8 cellular contexts compared by ENCODE assay signal in the genomic region with DNA sequence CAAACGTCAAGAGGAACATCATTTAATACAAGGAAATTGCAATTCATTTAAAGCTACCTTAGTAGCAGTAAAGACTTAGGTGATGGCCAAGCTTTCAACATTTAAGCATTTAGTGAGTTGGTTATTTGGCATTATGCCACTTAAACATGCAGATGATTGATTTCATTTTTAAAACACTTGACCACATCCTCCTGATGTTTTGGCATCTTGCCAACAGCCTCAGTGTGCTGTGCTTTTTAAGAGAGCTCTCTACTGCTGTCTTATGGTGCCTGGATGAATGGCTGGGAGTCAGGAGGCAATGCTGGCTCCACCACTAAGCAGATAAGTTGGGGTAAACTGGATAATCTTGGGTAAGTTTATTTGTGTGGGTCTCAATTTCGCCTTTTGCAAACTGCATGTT.
A peak's percentile ranks its signal among the peaks of the same experiment; 100 is the strongest.
DNase-seq lines count a peak whose midpoint lies in the region; ATAC-seq and FAIRE-seq lines count a peak whose summit lies in the region.

No MANE protein-coding gene starts in this region.

- no peaks in the 10 kb centered on the region for H3K79me2 ChIP-seq in ACC112 (ENCODE audit: control insufficient read depth, insufficient read depth, low read length, unreplicated experiment)

- H3K9me3 Mint-ChIP-seq in activated T-helper 1 cell treated with anti-CD3 and anti-CD28 coated beads, Interleukin-12 subunit alpha, Interleukin-12 subunit beta, Interleukin-2, Interleukin-4 antibody, amounts not matched to agents 30 ng/mL and 10 ng/mL and 1 ng/mL, durations not matched to agents 14 hours and 24 hours and 36 hours = no peaks in the 10 kb centered on the region

- H3K27ac Mint-ChIP-seq in activated T-helper 1 cell treated with anti-CD3 and anti-CD28 coated beads, Interleukin-12 subunit alpha, Interleukin-12 subunit beta, Interleukin-2, Interleukin-4 antibody, amounts not matched to agents 30 ng/mL and 10 ng/mL and 1 ng/mL, durations not matched to agents 14 hours and 24 hours and 36 hours = peak overlapping the region; percentile 74

- H2AFZ ChIP-seq in ACC112 (ENCODE audit: low read length, unreplicated experiment) = no peak overlapping the region

- peak; percentile 73 for FAIRE-seq in RCC 7860 (lab: Jason Lieb, UNC)

- no peaks in the 10 kb centered on the region for H3K36me3 Mint-ChIP-seq in activated T-helper 1 cell treated with anti-CD3 and anti-CD28 coated beads, Interleukin-12 subunit alpha, Interleukin-12 subunit beta, Interleukin-2, Interleukin-4 antibody, amounts not matched to agents 30 ng/mL and 10 ng/mL and 1 ng/mL, durations not matched to agents 14 hours and 24 hours and 36 hours (ENCODE audit: low read depth)

- H3K27me3 ChIP-seq in ACC112 (ENCODE audit: insufficient read depth, low read length) = peaks cover 12% of the 10 kb centered on the region

- DNase-seq in RCC 7860 (ENCODE audit: low spot score) = peak; percentile 77
- DNase-seq in activated T-helper 1 cell treated with anti-CD3 and anti-CD28 coated beads, Interleukin-12 subunit alpha, Interleukin-12 subunit beta, Interleukin-2, Interleukin-4 antibody, amounts not matched to agents 30 ng/mL and 10 ng/mL and 1 ng/mL, durations not matched to agents 14 hours and 24 hours and 36 hours (ENCODE audit: low spot score) = peak; percentile 72
- DNase-seq in hepatic stellate cell (ENCODE audit: low spot score) = peak; percentile 2
- DNase-seq in stimulated activated CD8-positive, alpha-beta memory T cell treated with anti-CD3 and anti-CD28 coated beads, Interleukin-12 subunit alpha, Interleukin-12 subunit beta, amount 100 ng/mL, for 4 hours (ENCODE audit: low read depth) = peak; percentile 8
- no peak for DNase-seq in inferior parietal cortex (ENCODE audit: extremely low spot score)

- H3K4me1 Mint-ChIP-seq in activated T-helper 1 cell treated with anti-CD3 and anti-CD28 coated beads, Interleukin-12 subunit alpha, Interleukin-12 subunit beta, Interleukin-2, Interleukin-4 antibody, amounts not matched to agents 30 ng/mL and 10 ng/mL and 1 ng/mL, durations not matched to agents 14 hours and 24 hours and 36 hours (ENCODE audit: low read depth) = peaks cover 27% of the 10 kb centered on the region

- no peak overlapping the region for H3K4me3 ChIP-seq in ACC112 (ENCODE audit: low read depth, low read length)

- no peaks in the 10 kb centered on the region for H3K27me3 Mint-ChIP-seq in activated T-helper 1 cell treated with anti-CD3 and anti-CD28 coated beads, Interleukin-12 subunit alpha, Interleukin-12 subunit beta, Interleukin-2, Interleukin-4 antibody, amounts not matched to agents 30 ng/mL and 10 ng/mL and 1 ng/mL, durations not matched to agents 14 hours and 24 hours and 36 hours (ENCODE audit: insufficient read depth)

- intact Hi-C loops in activated T-helper 1 cell treated with anti-CD3 and anti-CD28 coated beads, Interleukin-12 subunit alpha, Interleukin-12 subunit beta, Interleukin-2, Interleukin-4 antibody, amounts not matched to agents 30 ng/mL and 10 ng/mL and 1 ng/mL, durations not matched to agents 14 hours and 24 hours and 36 hours (cut with micrococcal nuclease) = loop anchor here (1.0 to 10.0 kb wide), 6 partner anchors 33 to 365 kb away; a partner anchor contains a TSS

- H3K4me1 ChIP-seq in ACC112 (ENCODE audit: control insufficient read depth, insufficient read depth, low read length, unreplicated experiment) = peaks cover 25% of the 10 kb centered on the region

- ATAC-seq in GM19025 (IDR thresholded peaks at IDR 0.05; ENCODE audit: low read depth, unreplicated experiment) (peak; percentile 65), HG03460 (IDR thresholded peaks at IDR 0.05; ENCODE audit: unreplicated experiment) (peak; percentile 84)

- H3K27ac ChIP-seq in ACC112 (ENCODE audit: low read depth, low read length) = peak overlapping the region; percentile 3; the same call in 1 of the 2 replicates

- no peaks in the 10 kb centered on the region for H3K36me3 ChIP-seq in ACC112 (ENCODE audit: insufficient read depth, low read length)

- no peak overlapping the region for H3K4me3 Mint-ChIP-seq in activated T-helper 1 cell treated with anti-CD3 and anti-CD28 coated beads, Interleukin-12 subunit alpha, Interleukin-12 subunit beta, Interleukin-2, Interleukin-4 antibody, amounts not matched to agents 30 ng/mL and 10 ng/mL and 1 ng/mL, durations not matched to agents 14 hours and 24 hours and 36 hours
